ENCODE assay signal across 10 cellular contexts in the genomic region with DNA sequence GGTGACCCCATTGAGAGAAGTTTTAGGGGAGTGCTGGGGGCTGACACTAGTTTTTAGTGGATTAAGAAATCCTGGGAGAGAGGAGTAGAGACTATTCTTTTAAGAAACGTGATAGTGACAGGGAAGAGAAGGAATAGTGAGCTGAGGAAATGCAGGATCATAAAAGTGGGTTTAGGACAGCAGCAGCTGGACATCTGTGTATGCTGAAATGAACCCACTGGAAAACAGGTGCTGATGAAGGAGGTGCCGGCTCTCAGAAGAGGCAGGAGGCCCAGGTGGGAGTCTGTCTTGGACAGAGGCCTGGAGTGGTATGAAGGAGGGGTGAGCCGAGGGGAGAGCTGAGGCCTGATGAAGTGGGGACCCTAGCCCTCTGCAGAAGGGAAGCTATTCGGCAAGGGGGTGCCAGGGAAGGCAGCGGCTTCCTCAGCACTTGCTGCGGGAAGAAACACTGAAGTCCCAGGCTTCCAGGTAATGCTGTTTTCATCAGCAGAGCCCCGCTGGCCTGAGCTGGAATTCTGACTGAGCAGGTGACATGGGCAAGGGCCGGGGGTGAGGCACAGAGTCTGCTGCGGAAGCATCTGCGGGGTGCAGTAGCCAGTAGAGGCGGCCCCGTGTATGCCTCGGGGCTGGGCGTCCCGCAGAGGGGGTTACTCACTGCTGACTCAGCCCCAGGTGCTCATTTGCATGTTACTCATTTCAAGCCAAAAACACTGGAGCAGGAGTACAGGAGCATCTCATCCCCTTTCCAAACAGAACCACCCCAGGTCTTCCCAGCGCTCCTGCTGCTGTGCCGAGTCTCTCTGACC.
DNase-seq lines count a peak whose midpoint lies in the region; ATAC-seq, FAIRE-seq and TF ChIP-seq lines count a peak whose summit lies in the region.
"Had no signal": no experiment of that assay in that cellular context is flagged by ENCODE, and none has a peak within 500 bp of the region (broad histone marks: within the 10 kb centered on the region; RNA-seq: fewer than 3 reads in every experiment).

No MANE protein-coding gene starts in this region.

- no peak overlapping the region for H3K27ac Mint-ChIP-seq in astrocyte (ENCODE audit: unreplicated experiment)
- H3K27ac Mint-ChIP-seq: T-helper 1 cell treated with Interleukin-12 subunit alpha and Interleukin-12 subunit beta and Interleukin-4 antibody, amounts not matched to agents 30 μg/mL and 1 μg/mL, for 36 hours had no signal

- H3K9me3 ChIP-seq in astrocyte (ENCODE audit: insufficient read depth, low read depth, low read length) (no peaks in the 10 kb centered on the region), mucosa of descending colon (no peaks in the 10 kb centered on the region)
- H3K9me3 ChIP-seq: pancreas had no signal

- ATAC-seq in GM21390 (IDR thresholded peaks at IDR 0.05; ENCODE audit: unreplicated experiment) (peak; percentile 56), HG03521 (IDR thresholded peaks at IDR 0.05; ENCODE audit: unreplicated experiment) (peak; percentile 65), mucosa of descending colon (peak; percentile 74)

- H3K27me3 ChIP-seq in astrocyte (ENCODE audit: insufficient read depth, low read length): peaks cover 19% of the 10 kb centered on the region
- H3K27me3 ChIP-seq: pancreas had no signal

- H3K27ac ChIP-seq in astrocyte (ENCODE audit: low read depth, low read length): peak overlapping the region; percentile 31
- H3K27ac ChIP-seq: pancreas had no signal

- peak overlapping the region; percentile 6 for H3K4me3 Mint-ChIP-seq in astrocyte (ENCODE audit: unreplicated experiment)
- H3K4me3 Mint-ChIP-seq: T-helper 1 cell treated with Interleukin-12 subunit alpha and Interleukin-12 subunit beta and Interleukin-4 antibody, amounts not matched to agents 30 μg/mL and 1 μg/mL, for 36 hours had no signal

- H3K27me3 Mint-ChIP-seq in astrocyte (ENCODE audit: low read depth, unreplicated experiment): peaks cover 11% of the 10 kb centered on the region

- H2AFZ ChIP-seq in astrocyte (ENCODE audit: low read depth, low read length): no peak overlapping the region

- TF ChIP-seq CTCF in astrocyte (IDR thresholded peaks at IDR 0.05; ENCODE audit: insufficient read depth, low read depth, low read length): no peak
- no peak for TF ChIP-seq CTCF in mucosa of descending colon (IDR thresholded peaks at IDR 0.05)
- no peak for TF ChIP-seq CTCF in D721Med (IDR thresholded peaks at IDR 0.05; ENCODE audit: insufficient read depth, missing control alignments)

- no peak for TF ChIP-seq POLR2A in GM12891 (IDR thresholded peaks at IDR 0.05; ENCODE audit: low read depth, low read length)

- intact Hi-C loops in mucosa of descending colon (cut with DNase I, micrococcal nuclease): no loop called here

- H3K4me2 ChIP-seq in astrocyte (ENCODE audit: low read length): peak overlapping the region; percentile 67

- H3K9me3 Mint-ChIP-seq in astrocyte (ENCODE audit: unreplicated experiment): peaks cover 1% of the 10 kb centered on the region
- H3K9me3 Mint-ChIP-seq: T-helper 1 cell treated with Interleukin-12 subunit alpha and Interleukin-12 subunit beta and Interleukin-4 antibody, amounts not matched to agents 30 μg/mL and 1 μg/mL, for 36 hours had no signal

- no peaks in the 10 kb centered on the region for H3K79me2 ChIP-seq in astrocyte (ENCODE audit: insufficient read depth, low read length)

- FAIRE-seq in GM12891 (lab: Jason Lieb, UNC) (peak; percentile 99), astrocyte (lab: Jason Lieb, UNC) (no peak), D721Med (lab: Jason Lieb, UNC) (no peak)
- FAIRE-seq: pancreas had no signal

- H3K4me3 ChIP-seq in astrocyte (ENCODE audit: insufficient read depth, low read depth, low read length) (no peak overlapping the region), mucosa of descending colon (no peak overlapping the region)
- H3K4me3 ChIP-seq: pancreas had no signal

- H3K36me3 ChIP-seq in astrocyte (ENCODE audit: insufficient read depth, low read length): no peaks in the 10 kb centered on the region
- H3K36me3 ChIP-seq in mucosa of descending colon (ENCODE audit: low read depth): no peaks in the 10 kb centered on the region
- H3K36me3 ChIP-seq: pancreas had no signal

- peaks cover 11% of the 10 kb centered on the region for H3K4me1 Mint-ChIP-seq in astrocyte (ENCODE audit: low read depth, unreplicated experiment)

- DNase-seq in GM12891 (ENCODE audit: insufficient read length, low spot score): peak; percentile 33
- peak; percentile 77 for DNase-seq in astrocyte (ENCODE audit: low read depth)
- DNase-seq in mucosa of descending colon: peak; percentile 57 to 83 (median 71)
- no peak for DNase-seq in NCI-H1105 (lab: John Stamatoyannopoulos, UW)
- no peak for DNase-seq in NCI-H146 (lab: John Stamatoyannopoulos, UW)
- DNase-seq in D721Med (ENCODE audit: insufficient read length, low spot score): no peak

- no peaks in the 10 kb centered on the region for H3K36me3 Mint-ChIP-seq in astrocyte (ENCODE audit: low read depth, unreplicated experiment)

- H3K9ac ChIP-seq in astrocyte (ENCODE audit: low read length): peak overlapping the region; percentile 16

- H4K20me1 ChIP-seq in astrocyte (ENCODE audit: insufficient read depth, low read length): no peaks in the 10 kb centered on the region

- H3K4me1 ChIP-seq in astrocyte (ENCODE audit: insufficient read depth, low read length) (peaks cover 19% of the 10 kb centered on the region), mucosa of descending colon (ENCODE audit: low read depth) (peaks cover 20% of the 10 kb centered on the region)
- H3K4me1 ChIP-seq: pancreas had no signal

TF ChIP-seq in GM12891, 5 proteins besides CTCF, POLR2A, EP300 and RAD21:
- peak; percentile 99 for TF ChIP-seq POU2F2 (IDR thresholded peaks at IDR 0.05; ENCODE audit: low read depth, low read length)
- no peak for TF ChIP-seq TAF1 (IDR thresholded peaks at IDR 0.05; ENCODE audit: low read depth, low read length)
- no peak for TF ChIP-seq SPI1 (IDR thresholded peaks at IDR 0.05; ENCODE audit: low read depth, low read length)
- no peak for TF ChIP-seq PAX5 (IDR thresholded peaks at IDR 0.05; ENCODE audit: insufficient read depth, low read length, severe bottlenecking)
- peak; percentile 40; the same call in 1 of the 2 replicates for TF ChIP-seq POLR2AphosphoS5 (IDR thresholded peaks at IDR 0.05; ENCODE audit: low read depth, low read length)

Comparison
In these comparisons a context has a peak if more than half of its experiments do, and no peak if none do; other contexts are left out.
1. DNase-seq: peak in GM12891 (single experiment), astrocyte (single experiment) and mucosa of descending colon (3 of 3); none in NCI-H1105 (single experiment), NCI-H146 (single experiment) and D721Med (single experiment).
2. Peak in every context shown above with its lines, with median percentiles within 50 percentile points of each other: ATAC-seq.